In the genomic region with DNA sequence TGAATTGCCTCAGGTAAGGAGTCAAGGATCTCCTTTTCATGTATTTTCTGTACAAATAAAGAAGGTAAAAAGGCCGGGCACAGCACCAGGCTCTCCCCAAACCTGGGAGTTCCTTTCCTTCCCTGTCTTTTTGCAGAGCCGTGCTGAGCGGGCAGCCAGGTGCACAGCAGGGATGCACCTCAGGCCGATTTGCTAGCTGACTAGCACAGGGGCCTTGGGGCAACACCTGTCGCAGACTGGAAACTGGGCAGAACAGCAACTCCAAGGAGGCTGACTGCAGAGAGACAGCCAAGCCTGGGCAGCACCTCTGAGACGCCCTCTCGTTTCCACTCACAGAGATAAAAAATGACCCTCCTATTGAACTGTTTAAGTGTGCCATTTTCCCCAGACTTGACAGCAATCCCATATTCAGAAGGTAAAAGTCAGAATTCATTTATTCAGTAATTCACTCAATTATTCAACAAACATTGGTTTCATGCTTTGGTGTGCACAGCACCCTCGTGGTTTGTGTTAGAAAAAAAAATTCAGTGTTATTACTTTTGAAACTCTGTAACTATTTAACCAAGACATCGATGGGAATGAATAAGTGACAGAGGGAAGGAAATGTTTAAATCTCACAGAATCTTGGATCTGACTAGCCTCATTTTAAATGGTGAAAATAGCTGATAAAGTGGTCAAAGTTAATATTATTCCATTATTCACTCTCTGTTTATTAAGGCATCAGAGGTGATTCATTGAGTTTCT, we compare ENCODE assay signal across 13 cellular contexts.
"Had no signal": no experiment of that assay in that cellular context is flagged by ENCODE, and none has a peak within 500 bp of the region (broad histone marks: within the 10 kb centered on the region; RNA-seq: fewer than 3 reads in every experiment).

No MANE protein-coding gene starts in this region.

- H3K36me3 Mint-ChIP-seq: activated naive CD8-positive, alpha-beta T cell treated with anti-CD3 and anti-CD28 coated beads, Interleukin-2, amount 10 ng/mL, durations not matched to agents 7 days and 5 days; stimulated activated effector memory CD8-positive, alpha-beta T cell treated with anti-CD3 and anti-CD28 coated beads, Interleukin-12 subunit alpha, Interleukin-12 subunit beta, amount 100 ng/mL, for 72 hours had no signal

- H3K27me3 ChIP-seq: breast epithelium, tibial nerve, vagina had no signal

- H3K27ac Mint-ChIP-seq: activated CD4-positive, alpha-beta T cell treated with anti-CD3 and anti-CD28 coated beads, Interleukin-2, amount 10 ng/mL, durations not matched to agents 7 days and 5 days; activated naive CD8-positive, alpha-beta T cell treated with anti-CD3 and anti-CD28 coated beads, Interleukin-2, amount 10 ng/mL, durations not matched to agents 7 days and 5 days; stimulated activated effector memory CD8-positive, alpha-beta T cell treated with anti-CD3 and anti-CD28 coated beads, Interleukin-12 subunit alpha, Interleukin-12 subunit beta, amount 100 ng/mL, for 72 hours; T-helper 2 cell treated with Interferon-gamma antibody and Interleukin-4, amounts not matched to agents 5 μg/mL and 100 μg/mL, for 36 hours had no signal

- H3K4me1 ChIP-seq: breast epithelium had no signal

- H3K4me1 Mint-ChIP-seq: activated CD4-positive, alpha-beta T cell treated with anti-CD3 and anti-CD28 coated beads, Interleukin-2, amount 10 ng/mL, durations not matched to agents 7 days and 5 days; activated naive CD8-positive, alpha-beta T cell treated with anti-CD3 and anti-CD28 coated beads, Interleukin-2, amount 10 ng/mL, durations not matched to agents 7 days and 5 days; stimulated activated effector memory CD8-positive, alpha-beta T cell treated with anti-CD3 and anti-CD28 coated beads, Interleukin-12 subunit alpha, Interleukin-12 subunit beta, amount 100 ng/mL, for 72 hours had no signal

- H3K9me3 ChIP-seq: breast epithelium, tibial nerve, vagina had no signal

- H3K4me3 Mint-ChIP-seq: activated CD4-positive, alpha-beta T cell treated with anti-CD3 and anti-CD28 coated beads, Interleukin-2, amount 10 ng/mL, durations not matched to agents 7 days and 5 days; activated naive CD8-positive, alpha-beta T cell treated with anti-CD3 and anti-CD28 coated beads, Interleukin-2, amount 10 ng/mL, durations not matched to agents 7 days and 5 days; stimulated activated effector memory CD8-positive, alpha-beta T cell treated with anti-CD3 and anti-CD28 coated beads, Interleukin-12 subunit alpha, Interleukin-12 subunit beta, amount 100 ng/mL, for 72 hours; T-helper 2 cell treated with Interferon-gamma antibody and Interleukin-4, amounts not matched to agents 5 μg/mL and 100 μg/mL, for 36 hours had no signal

- ATAC-seq: stimulated activated effector memory CD8-positive, alpha-beta T cell treated with anti-CD3 and anti-CD28 coated beads, Interleukin-12 subunit alpha, Interleukin-12 subunit beta, amount 100 ng/mL, for 72 hours had no signal

- H3K9ac ChIP-seq: parathyroid adenoma had no signal

- H3K27ac ChIP-seq: breast epithelium, tibial nerve, vagina had no signal

- H3K9me3 Mint-ChIP-seq: activated CD4-positive, alpha-beta T cell treated with anti-CD3 and anti-CD28 coated beads, Interleukin-2, amount 10 ng/mL, durations not matched to agents 7 days and 5 days; activated naive CD8-positive, alpha-beta T cell treated with anti-CD3 and anti-CD28 coated beads, Interleukin-2, amount 10 ng/mL, durations not matched to agents 7 days and 5 days; stimulated activated effector memory CD8-positive, alpha-beta T cell treated with anti-CD3 and anti-CD28 coated beads, Interleukin-12 subunit alpha, Interleukin-12 subunit beta, amount 100 ng/mL, for 72 hours; T-helper 2 cell treated with Interferon-gamma antibody and Interleukin-4, amounts not matched to agents 5 μg/mL and 100 μg/mL, for 36 hours had no signal

- FAIRE-seq: frontal cortex, islet of Langerhans had no signal

- H3K79me2 ChIP-seq: parathyroid adenoma had no signal

- H3K4me3 ChIP-seq: breast epithelium, tibial nerve, vagina had no signal

- H3K36me3 ChIP-seq: breast epithelium, tibial nerve, vagina had no signal

- DNase-seq: activated CD4-positive, alpha-beta T cell treated with anti-CD3 and anti-CD28 coated beads, Interleukin-2, amount 10 ng/mL, durations not matched to agents 7 days and 5 days; activated naive CD8-positive, alpha-beta T cell treated with anti-CD3 and anti-CD28 coated beads, Interleukin-2, amount 10 ng/mL, durations not matched to agents 7 days and 5 days; head of caudate nucleus; mammary epithelial cell; stimulated activated CD4-positive, alpha-beta T cell treated with anti-CD3 and anti-CD28 coated beads, Interleukin-12 subunit alpha, Interleukin-12 subunit beta, amount 100 ng/mL, for 4 hours had no signal
